In the genomic region with DNA sequence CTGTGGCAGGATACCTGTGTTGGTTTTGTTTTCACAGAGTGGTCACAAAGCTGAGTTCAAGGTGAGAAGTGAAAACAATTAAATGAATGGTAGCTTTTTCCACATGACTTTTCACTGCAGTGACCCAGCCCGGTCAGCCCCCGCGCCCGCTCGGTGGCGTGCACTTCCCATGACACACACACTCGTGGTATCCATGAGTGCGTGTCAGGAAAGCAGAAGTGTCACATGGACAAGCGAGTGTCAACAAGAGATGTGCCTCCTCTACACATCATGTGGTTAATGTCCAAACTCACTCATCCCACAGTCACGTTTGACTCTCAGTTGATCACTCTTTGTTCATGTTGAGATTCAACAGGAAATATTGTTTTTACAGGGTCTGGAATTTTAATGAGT, we compare ENCODE assay signal across 8 cellular contexts.
DNase-seq lines count a peak whose midpoint lies in the region; ATAC-seq, FAIRE-seq and TF ChIP-seq lines count a peak whose summit lies in the region.

No MANE protein-coding gene starts in this region.

- no peaks in the 10 kb centered on the region for H3K27me3 ChIP-seq in astrocyte (ENCODE audit: insufficient read depth, low read length)
- no peaks in the 10 kb centered on the region for H3K27me3 ChIP-seq in small intestine (ENCODE audit: control insufficient read depth in 2 of 2, insufficient read depth in 2 of 2, low read length in 2 of 2)
- H3K27me3 ChIP-seq in SK-N-SH (ENCODE audit: insufficient read depth) = no peaks in the 10 kb centered on the region

- H3K36me3 Mint-ChIP-seq in activated CD4-positive, alpha-beta T cell treated with anti-CD3 and anti-CD28 coated beads, Interleukin-2, amount 10 ng/mL, durations not matched to agents 24 days and 14 days (ENCODE audit: low read depth) = peaks cover 2% of the 10 kb centered on the region
- H3K36me3 Mint-ChIP-seq in astrocyte (ENCODE audit: low read depth, unreplicated experiment) = no peaks in the 10 kb centered on the region

- H3K4me3 ChIP-seq in astrocyte (ENCODE audit: insufficient read depth, low read depth, low read length) = no peak overlapping the region
- no peak overlapping the region for H3K4me3 ChIP-seq in small intestine (ENCODE audit: low read depth in 1 of 2, low read length in 2 of 2)
- H3K4me3 ChIP-seq in SK-N-SH (ENCODE audit: low read depth in 2 of 2, low read length in 1 of 2) = no peak overlapping the region

- no peak for TF ChIP-seq RAD21 in SK-N-SH (IDR thresholded peaks at IDR 0.05; ENCODE audit: low read length)

- no peaks in the 10 kb centered on the region for H3F3A ChIP-seq in SK-N-SH (replicated peaks; ENCODE audit: insufficient read depth)

- H3K4me1 ChIP-seq in astrocyte (ENCODE audit: insufficient read depth, low read length) = peaks cover 4% of the 10 kb centered on the region
- peaks cover 5 to 10% of the 10 kb centered on the region in 2 donors for H3K4me1 ChIP-seq in small intestine (ENCODE audit: control insufficient read depth in 2 of 2, insufficient read depth in 1 of 2, low read depth in 1 of 2, low read length in 1 of 2)
- H3K4me1 ChIP-seq in SK-N-SH (ENCODE audit: control insufficient read depth in 1 of 2, insufficient read depth in 2 of 2, low read depth in 1 of 2, low read length in 1 of 2) = no peaks in the 10 kb centered on the region

- H3K9me3 ChIP-seq in astrocyte (ENCODE audit: insufficient read depth, low read depth, low read length) = no peaks in the 10 kb centered on the region
- H3K9me3 ChIP-seq in small intestine (ENCODE audit: control insufficient read depth, low read depth) = no peaks in the 10 kb centered on the region
- no peaks in the 10 kb centered on the region for H3K9me3 ChIP-seq in SK-N-SH

- H3K27ac ChIP-seq in astrocyte (ENCODE audit: low read depth, low read length) (no peak overlapping the region), small intestine (ENCODE audit: low read depth in 1 of 2, low read length in 1 of 2) (peak overlapping the region in 1 of 2 donors; percentile 41), SK-N-SH (ENCODE audit: low read depth in 2 of 2, low read length in 1 of 2) (no peak overlapping the region)

- no peaks in the 10 kb centered on the region for H3K79me2 ChIP-seq in astrocyte (ENCODE audit: insufficient read depth, low read length)
- no peaks in the 10 kb centered on the region for H3K79me2 ChIP-seq in SK-N-SH (ENCODE audit: insufficient read depth)

- intact Hi-C loops in activated CD4-positive, alpha-beta T cell treated with anti-CD3 and anti-CD28 coated beads, Interleukin-2, amount 10 ng/mL, durations not matched to agents 24 days and 14 days (cut with micrococcal nuclease) = no loop called here
- intact Hi-C loops in posterior vena cava (cut with DNase I) = no loop called here

- H3K4me1 Mint-ChIP-seq in activated CD4-positive, alpha-beta T cell treated with anti-CD3 and anti-CD28 coated beads, Interleukin-2, amount 10 ng/mL, durations not matched to agents 24 days and 14 days = peaks cover 26% of the 10 kb centered on the region
- no peaks in the 10 kb centered on the region for H3K4me1 Mint-ChIP-seq in astrocyte (ENCODE audit: low read depth, unreplicated experiment)

- H3K4me3 Mint-ChIP-seq in activated CD4-positive, alpha-beta T cell treated with anti-CD3 and anti-CD28 coated beads, Interleukin-2, amount 10 ng/mL, durations not matched to agents 24 days and 14 days = no peak overlapping the region
- no peak overlapping the region for H3K4me3 Mint-ChIP-seq in astrocyte (ENCODE audit: unreplicated experiment)

- 72 to 88% (median 86%) methylated on average over 10 of the region's 10 CpGs for WGBS in small intestine, 3 donors
- 97% methylated on average over 10 of the region's 10 CpGs for WGBS in SK-N-SH (ENCODE audit: low lambda C conversion rate)

- H3K4me2 ChIP-seq in astrocyte (ENCODE audit: low read length) (peak overlapping the region; percentile 17), SK-N-SH (no peak overlapping the region)

- H3K9ac ChIP-seq in astrocyte (ENCODE audit: low read length) (no peak overlapping the region), SK-N-SH (no peak overlapping the region)

- CTCF ChIA-PET in SK-N-SH (lab: Yijun Ruan, JAX) = no interaction called here

- DNase-seq in activated CD4-positive, alpha-beta T cell treated with anti-CD3 and anti-CD28 coated beads, Interleukin-2, amount 10 ng/mL, durations not matched to agents 24 days and 14 days = no peak
- no peak for DNase-seq in activated CD4-positive, alpha-beta T cell treated with anti-CD3 and anti-CD28 coated beads for 4 hours
- DNase-seq in astrocyte (ENCODE audit: low read depth) (peak; percentile 29), posterior vena cava (ENCODE audit: low spot score) (peak; percentile 89), SIG-M5 (lab: John Stamatoyannopoulos, UW) (no peak), small intestine (no peak), SK-N-SH (no peak)

- no peak overlapping the region for H2AFZ ChIP-seq in astrocyte (ENCODE audit: low read depth, low read length)
- no peak overlapping the region for H2AFZ ChIP-seq in SK-N-SH (ENCODE audit: low read depth)

- FAIRE-seq in astrocyte (lab: Jason Lieb, UNC) (no peak), small intestine (lab: Jason Lieb, UNC) (no peak)

- H4K20me1 ChIP-seq in astrocyte (ENCODE audit: insufficient read depth, low read length) (no peaks in the 10 kb centered on the region), SK-N-SH (ENCODE audit: insufficient read depth) (no peaks in the 10 kb centered on the region)

- peak overlapping the region; percentile 56 for H3K27ac Mint-ChIP-seq in activated CD4-positive, alpha-beta T cell treated with anti-CD3 and anti-CD28 coated beads, Interleukin-2, amount 10 ng/mL, durations not matched to agents 24 days and 14 days
- H3K27ac Mint-ChIP-seq in astrocyte (ENCODE audit: unreplicated experiment) = no peak overlapping the region

- H3K27me3 Mint-ChIP-seq in activated CD4-positive, alpha-beta T cell treated with anti-CD3 and anti-CD28 coated beads, Interleukin-2, amount 10 ng/mL, durations not matched to agents 24 days and 14 days = no peaks in the 10 kb centered on the region
- H3K27me3 Mint-ChIP-seq in astrocyte (ENCODE audit: low read depth, unreplicated experiment) = peaks cover 3% of the 10 kb centered on the region

- TF ChIP-seq EP300 in SK-N-SH (IDR thresholded peaks at IDR 0.05; ENCODE audit: borderline replicate concordance in 1 of 2, low read depth in 1 of 2, low read length in 1 of 2) = no peak

- TF ChIP-seq CTCF in astrocyte (IDR thresholded peaks at IDR 0.05; ENCODE audit: insufficient read depth, low read depth, low read length) (no peak), SK-N-SH (IDR thresholded peaks at IDR 0.05) (no peak)

- H3K9me3 Mint-ChIP-seq in activated CD4-positive, alpha-beta T cell treated with anti-CD3 and anti-CD28 coated beads, Interleukin-2, amount 10 ng/mL, durations not matched to agents 24 days and 14 days = peaks cover 7% of the 10 kb centered on the region
- peaks cover 4% of the 10 kb centered on the region for H3K9me3 Mint-ChIP-seq in astrocyte (ENCODE audit: unreplicated experiment)

- ATAC-seq in HG02981 (IDR thresholded peaks at IDR 0.05; ENCODE audit: unreplicated experiment) = peak; percentile 55

- H3K36me3 ChIP-seq in astrocyte (ENCODE audit: insufficient read depth, low read length) (no peaks in the 10 kb centered on the region), small intestine (ENCODE audit: control insufficient read depth in 2 of 2, insufficient read depth in 2 of 2, low read length in 2 of 2) (no peaks in the 10 kb centered on the region), SK-N-SH (replicated peaks in 1 of 2; ENCODE audit: control insufficient read depth in 1 of 2, insufficient read depth in 2 of 2, low read length in 1 of 2) (no peaks in the 10 kb centered on the region)

- POLR2A ChIA-PET in SK-N-SH (lab: Yijun Ruan, JAX) = no interaction called here

- no peaks in the 10 kb centered on the region for H3K9me2 ChIP-seq in SK-N-SH

TF ChIP-seq in SK-N-SH, 30 proteins besides CTCF, POLR2A, EP300 and RAD21:
- TF ChIP-seq CHD2 (IDR thresholded peaks at IDR 0.05; ENCODE audit: low read length, partially characterized antibody) (no peak), MAX (IDR thresholded peaks at IDR 0.05; ENCODE audit: low read depth) (no peak), RFX5 (IDR thresholded peaks at IDR 0.05; ENCODE audit: low read length) (no peak), MXI1 (IDR thresholded peaks at IDR 0.05; ENCODE audit: low read depth, low read length) (no peak), NRF1 (IDR thresholded peaks at IDR 0.05; ENCODE audit: low read depth, low read length) (no peak), FOXJ3 (CRISPR knock-in tag; IDR thresholded peaks at IDR 0.05) (no peak), SIN3A (IDR thresholded peaks at IDR 0.05; ENCODE audit: borderline replicate concordance, low read depth, low read length) (no peak), SMC3 (IDR thresholded peaks at IDR 0.05; ENCODE audit: low read depth, low read length) (no peak), NFIC (IDR thresholded peaks at IDR 0.05; ENCODE audit: borderline replicate concordance) (no peak)
- TF ChIP-seq, protein P1, sequence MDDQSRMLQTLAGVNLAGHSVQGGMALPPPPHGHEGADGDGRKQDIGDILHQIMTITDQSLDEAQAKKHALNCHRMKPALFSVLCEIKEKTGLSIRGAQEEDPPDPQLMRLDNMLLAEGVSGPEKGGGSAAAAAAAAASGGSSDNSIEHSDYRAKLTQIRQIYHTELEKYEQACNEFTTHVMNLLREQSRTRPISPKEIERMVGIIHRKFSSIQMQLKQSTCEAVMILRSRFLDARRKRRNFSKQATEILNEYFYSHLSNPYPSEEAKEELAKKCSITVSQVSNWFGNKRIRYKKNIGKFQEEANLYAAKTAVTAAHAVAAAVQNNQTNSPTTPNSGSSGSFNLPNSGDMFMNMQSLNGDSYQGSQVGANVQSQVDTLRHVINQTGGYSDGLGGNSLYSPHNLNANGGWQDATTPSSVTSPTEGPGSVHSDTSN (IDR thresholded peaks at IDR 0.05) = no peak

Comparison
In these comparisons a context has a peak if more than half of its experiments do, and no peak if none do; other contexts are left out.
1. DNase-seq: peak in astrocyte (single experiment) and posterior vena cava (single experiment); none in activated CD4-positive, alpha-beta T cell treated with anti-CD3 and anti-CD28 coated beads, Interleukin-2, amount 10 ng/mL, durations not matched to agents 24 days and 14 days (single experiment), activated CD4-positive, alpha-beta T cell treated with anti-CD3 and anti-CD28 coated beads for 4 hours (0 of 2), SIG-M5 (single experiment), small intestine (single experiment) and SK-N-SH (single experiment).